In the genomic region with DNA sequence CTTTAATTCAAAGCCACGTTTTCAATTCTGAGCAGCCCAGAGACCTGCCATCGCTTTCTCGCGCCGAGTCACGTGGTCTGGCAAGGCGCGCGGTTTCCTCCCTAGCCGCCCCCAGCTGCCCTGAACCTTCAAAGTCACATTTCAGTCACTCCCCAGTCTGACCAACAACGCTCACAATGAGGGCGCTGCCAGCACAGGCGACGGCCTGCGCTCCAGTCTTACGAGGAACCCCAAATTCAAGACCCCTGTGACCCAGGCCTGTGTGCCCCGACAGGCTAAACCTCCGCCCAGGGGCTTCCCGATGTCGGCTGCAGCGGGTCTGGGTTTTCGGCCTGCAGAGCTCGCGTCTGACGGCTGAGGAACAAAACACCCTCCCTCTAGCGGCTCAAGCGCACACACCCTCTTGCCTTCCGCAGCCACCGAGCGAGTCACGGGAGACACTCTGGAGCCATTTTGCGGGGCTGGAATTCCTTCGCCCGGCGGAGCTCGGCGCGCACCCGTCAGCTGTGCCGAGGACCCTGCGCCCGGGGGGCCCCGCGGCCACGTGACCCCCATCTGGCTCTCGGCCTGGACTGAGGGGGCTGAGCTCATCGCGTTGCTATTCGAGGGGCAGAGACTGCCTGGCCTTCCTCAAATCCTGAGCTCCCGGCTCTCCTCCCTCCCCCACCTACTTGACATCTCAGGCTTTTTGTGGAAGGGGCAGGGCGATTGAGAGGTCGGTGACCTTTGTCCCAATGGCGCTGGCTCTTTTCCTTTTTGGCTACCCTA, we compare ENCODE assay signal across 1 cellular context.
TF ChIP-seq lines count a peak whose summit lies in the region.

No MANE protein-coding gene starts in this region.

TF ChIP-seq in H1, 55 proteins besides CTCF, POLR2A, EP300 and RAD21 (continued from another document):
- TF ChIP-seq, protein P1, sequence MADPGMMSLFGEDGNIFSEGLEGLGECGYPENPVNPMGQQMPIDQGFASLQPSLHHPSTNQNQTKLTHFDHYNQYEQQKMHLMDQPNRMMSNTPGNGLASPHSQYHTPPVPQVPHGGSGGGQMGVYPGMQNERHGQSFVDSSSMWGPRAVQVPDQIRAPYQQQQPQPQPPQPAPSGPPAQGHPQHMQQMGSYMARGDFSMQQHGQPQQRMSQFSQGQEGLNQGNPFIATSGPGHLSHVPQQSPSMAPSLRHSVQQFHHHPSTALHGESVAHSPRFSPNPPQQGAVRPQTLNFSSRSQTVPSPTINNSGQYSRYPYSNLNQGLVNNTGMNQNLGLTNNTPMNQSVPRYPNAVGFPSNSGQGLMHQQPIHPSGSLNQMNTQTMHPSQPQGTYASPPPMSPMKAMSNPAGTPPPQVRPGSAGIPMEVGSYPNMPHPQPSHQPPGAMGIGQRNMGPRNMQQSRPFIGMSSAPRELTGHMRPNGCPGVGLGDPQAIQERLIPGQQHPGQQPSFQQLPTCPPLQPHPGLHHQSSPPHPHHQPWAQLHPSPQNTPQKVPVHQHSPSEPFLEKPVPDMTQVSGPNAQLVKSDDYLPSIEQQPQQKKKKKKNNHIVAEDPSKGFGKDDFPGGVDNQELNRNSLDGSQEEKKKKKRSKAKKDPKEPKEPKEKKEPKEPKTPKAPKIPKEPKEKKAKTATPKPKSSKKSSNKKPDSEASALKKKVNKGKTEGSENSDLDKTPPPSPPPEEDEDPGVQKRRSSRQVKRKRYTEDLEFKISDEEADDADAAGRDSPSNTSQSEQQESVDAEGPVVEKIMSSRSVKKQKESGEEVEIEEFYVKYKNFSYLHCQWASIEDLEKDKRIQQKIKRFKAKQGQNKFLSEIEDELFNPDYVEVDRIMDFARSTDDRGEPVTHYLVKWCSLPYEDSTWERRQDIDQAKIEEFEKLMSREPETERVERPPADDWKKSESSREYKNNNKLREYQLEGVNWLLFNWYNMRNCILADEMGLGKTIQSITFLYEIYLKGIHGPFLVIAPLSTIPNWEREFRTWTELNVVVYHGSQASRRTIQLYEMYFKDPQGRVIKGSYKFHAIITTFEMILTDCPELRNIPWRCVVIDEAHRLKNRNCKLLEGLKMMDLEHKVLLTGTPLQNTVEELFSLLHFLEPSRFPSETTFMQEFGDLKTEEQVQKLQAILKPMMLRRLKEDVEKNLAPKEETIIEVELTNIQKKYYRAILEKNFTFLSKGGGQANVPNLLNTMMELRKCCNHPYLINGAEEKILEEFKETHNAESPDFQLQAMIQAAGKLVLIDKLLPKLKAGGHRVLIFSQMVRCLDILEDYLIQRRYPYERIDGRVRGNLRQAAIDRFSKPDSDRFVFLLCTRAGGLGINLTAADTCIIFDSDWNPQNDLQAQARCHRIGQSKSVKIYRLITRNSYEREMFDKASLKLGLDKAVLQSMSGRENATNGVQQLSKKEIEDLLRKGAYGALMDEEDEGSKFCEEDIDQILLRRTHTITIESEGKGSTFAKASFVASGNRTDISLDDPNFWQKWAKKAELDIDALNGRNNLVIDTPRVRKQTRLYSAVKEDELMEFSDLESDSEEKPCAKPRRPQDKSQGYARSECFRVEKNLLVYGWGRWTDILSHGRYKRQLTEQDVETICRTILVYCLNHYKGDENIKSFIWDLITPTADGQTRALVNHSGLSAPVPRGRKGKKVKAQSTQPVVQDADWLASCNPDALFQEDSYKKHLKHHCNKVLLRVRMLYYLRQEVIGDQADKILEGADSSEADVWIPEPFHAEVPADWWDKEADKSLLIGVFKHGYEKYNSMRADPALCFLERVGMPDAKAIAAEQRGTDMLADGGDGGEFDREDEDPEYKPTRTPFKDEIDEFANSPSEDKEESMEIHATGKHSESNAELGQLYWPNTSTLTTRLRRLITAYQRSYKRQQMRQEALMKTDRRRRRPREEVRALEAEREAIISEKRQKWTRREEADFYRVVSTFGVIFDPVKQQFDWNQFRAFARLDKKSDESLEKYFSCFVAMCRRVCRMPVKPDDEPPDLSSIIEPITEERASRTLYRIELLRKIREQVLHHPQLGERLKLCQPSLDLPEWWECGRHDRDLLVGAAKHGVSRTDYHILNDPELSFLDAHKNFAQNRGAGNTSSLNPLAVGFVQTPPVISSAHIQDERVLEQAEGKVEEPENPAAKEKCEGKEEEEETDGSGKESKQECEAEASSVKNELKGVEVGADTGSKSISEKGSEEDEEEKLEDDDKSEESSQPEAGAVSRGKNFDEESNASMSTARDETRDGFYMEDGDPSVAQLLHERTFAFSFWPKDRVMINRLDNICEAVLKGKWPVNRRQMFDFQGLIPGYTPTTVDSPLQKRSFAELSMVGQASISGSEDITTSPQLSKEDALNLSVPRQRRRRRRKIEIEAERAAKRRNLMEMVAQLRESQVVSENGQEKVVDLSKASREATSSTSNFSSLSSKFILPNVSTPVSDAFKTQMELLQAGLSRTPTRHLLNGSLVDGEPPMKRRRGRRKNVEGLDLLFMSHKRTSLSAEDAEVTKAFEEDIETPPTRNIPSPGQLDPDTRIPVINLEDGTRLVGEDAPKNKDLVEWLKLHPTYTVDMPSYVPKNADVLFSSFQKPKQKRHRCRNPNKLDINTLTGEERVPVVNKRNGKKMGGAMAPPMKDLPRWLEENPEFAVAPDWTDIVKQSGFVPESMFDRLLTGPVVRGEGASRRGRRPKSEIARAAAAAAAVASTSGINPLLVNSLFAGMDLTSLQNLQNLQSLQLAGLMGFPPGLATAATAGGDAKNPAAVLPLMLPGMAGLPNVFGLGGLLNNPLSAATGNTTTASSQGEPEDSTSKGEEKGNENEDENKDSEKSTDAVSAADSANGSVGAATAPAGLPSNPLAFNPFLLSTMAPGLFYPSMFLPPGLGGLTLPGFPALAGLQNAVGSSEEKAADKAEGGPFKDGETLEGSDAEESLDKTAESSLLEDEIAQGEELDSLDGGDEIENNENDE (IDR thresholded peaks at IDR 0.05; ENCODE audit: insufficient replicate concordance, low read length): peak; percentile 46
- no peak for TF ChIP-seq SIX5 (IDR thresholded peaks at IDR 0.05; ENCODE audit: low read depth, low read length)
- TF ChIP-seq KDM5A (IDR thresholded peaks at IDR 0.05; ENCODE audit: low read length): no peak
- TF ChIP-seq CBX8 (IDR thresholded peaks at IDR 0.05; ENCODE audit: borderline replicate concordance, low read depth, low read length): no peak
- TF ChIP-seq PHF8 (conservative IDR thresholded peaks at IDR 0.05; ENCODE audit: low read depth, low read length): peak; percentile 47; the same call in 1 of the 2 replicates
- TF ChIP-seq CHD2 (IDR thresholded peaks at IDR 0.05; ENCODE audit: low read length): no peak
- TF ChIP-seq KDM4A (IDR thresholded peaks at IDR 0.05; ENCODE audit: low read depth, low read length, severe bottlenecking): peak; percentile 53
- TF ChIP-seq CBX5 (IDR thresholded peaks at IDR 0.05; ENCODE audit: low read depth, low read length): no peak
- no peak for TF ChIP-seq NANOG (IDR thresholded peaks at IDR 0.05; ENCODE audit: insufficient read depth, low read depth, low read length, poor library complexity, severe bottlenecking)
- TF ChIP-seq TAF1 (IDR thresholded peaks at IDR 0.05; ENCODE audit: low read depth, low read length): peak; percentile 77
- TF ChIP-seq RFX5 (IDR thresholded peaks at IDR 0.05; ENCODE audit: borderline replicate concordance, low read depth, low read length): no peak
- TF ChIP-seq ASH2L (IDR thresholded peaks at IDR 0.05; ENCODE audit: low read length): peak; percentile 93
- no peak for TF ChIP-seq GABPA (IDR thresholded peaks at IDR 0.05; ENCODE audit: borderline replicate concordance, insufficient read depth, low read length)
- peak; percentile 87 for TF ChIP-seq YY1 (IDR thresholded peaks at IDR 0.05; ENCODE audit: low read depth, low read length)
- TF ChIP-seq BACH1 (IDR thresholded peaks at IDR 0.05; ENCODE audit: low read length): peak; percentile 15; the same call in 1 of the 2 replicates
- peak; percentile 31 for TF ChIP-seq CREB1 (IDR thresholded peaks at IDR 0.05)
- peak; percentile 42 to 51; a peak in 1 of 4 replicates for TF ChIP-seq SIN3A (conservative IDR thresholded peaks at IDR 0.05 in 1 of 2, IDR thresholded peaks at IDR 0.05 in 1 of 2; ENCODE audit: low read depth in 1 of 2, low read length in 2 of 2)
- TF ChIP-seq CHD1 (IDR thresholded peaks at IDR 0.05; ENCODE audit: low read depth, low read length): no peak
- 0 out of 2 replicates have a peak, but pooled peaks have one; percentile 60 for TF ChIP-seq TCF12 (IDR thresholded peaks at IDR 0.05; ENCODE audit: low read depth, low read length)
- no peak for TF ChIP-seq MAFK (IDR thresholded peaks at IDR 0.05; ENCODE audit: low read depth, low read length)
- TF ChIP-seq ZNF274 (IDR thresholded peaks at IDR 0.05; ENCODE audit: borderline replicate concordance, extremely low read depth, low read length): no peak
- no peak for TF ChIP-seq SP4 (IDR thresholded peaks at IDR 0.05; ENCODE audit: low read length)
- peak; percentile 58 for TF ChIP-seq CTBP2 (IDR thresholded peaks at IDR 0.05; ENCODE audit: borderline replicate concordance, insufficient read depth, insufficient read length, low read length)
- 0 out of 2 replicates have a peak, but pooled peaks have one; percentile 6 for TF ChIP-seq EGR1 (IDR thresholded peaks at IDR 0.05; ENCODE audit: borderline replicate concordance, low read depth, low read length)
- TF ChIP-seq FOSL1 (IDR thresholded peaks at IDR 0.05; ENCODE audit: insufficient read depth, low read depth, low read length): no peak
- peak; percentile 79; the same call in 1 of the 2 replicates for TF ChIP-seq RBBP5 (IDR thresholded peaks at IDR 0.05; ENCODE audit: borderline replicate concordance, low read depth, low read length)
- TF ChIP-seq, protein P2, sequence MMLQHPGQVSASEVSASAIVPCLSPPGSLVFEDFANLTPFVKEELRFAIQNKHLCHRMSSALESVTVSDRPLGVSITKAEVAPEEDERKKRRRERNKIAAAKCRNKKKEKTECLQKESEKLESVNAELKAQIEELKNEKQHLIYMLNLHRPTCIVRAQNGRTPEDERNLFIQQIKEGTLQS (IDR thresholded peaks at IDR 0.05; ENCODE audit: insufficient read depth, low read depth, low read length): peak; percentile 7; the same call in 1 of the 2 replicates
- TF ChIP-seq TBP (IDR thresholded peaks at IDR 0.05; ENCODE audit: low read depth, low read length): no peak; the same call in none of the 2 replicates
- TF ChIP-seq SP1 (IDR thresholded peaks at IDR 0.05; ENCODE audit: low read depth, low read length): 0 out of 2 replicates have a peak, but pooled peaks have one; percentile 58
- no peak for TF ChIP-seq BRCA1 (IDR thresholded peaks at IDR 0.05; ENCODE audit: low read depth, low read length)
- no peak for TF ChIP-seq SP2 (IDR thresholded peaks at IDR 0.05; ENCODE audit: low read length)
- TF ChIP-seq GTF2F1 (IDR thresholded peaks at IDR 0.05; ENCODE audit: borderline replicate concordance, low read depth, low read length): no peak
- no peak for TF ChIP-seq POU5F1 (IDR thresholded peaks at IDR 0.05; ENCODE audit: low read depth, low read length)
- TF ChIP-seq JUN (IDR thresholded peaks at IDR 0.05; ENCODE audit: low read depth, low read length): peak; percentile 87
- TF ChIP-seq SRF (IDR thresholded peaks at IDR 0.05; ENCODE audit: low read depth, low read length): no peak
- TF ChIP-seq BCL11A (IDR thresholded peaks at IDR 0.05; ENCODE audit: low read depth in 2 of 2, low read length in 2 of 2): no peak
- peak in 1 of 2 experiments; percentile 65; a peak in 1 of 4 replicates for TF ChIP-seq HDAC2 (IDR thresholded peaks at IDR 0.05; ENCODE audit: borderline replicate concordance in 1 of 2, low read depth in 2 of 2, low read length in 2 of 2)
- TF ChIP-seq CEBPB (IDR thresholded peaks at IDR 0.05; ENCODE audit: low read depth, low read length): no peak
- TF ChIP-seq MAX (IDR thresholded peaks at IDR 0.05): peak; percentile 93
- peak; percentile 84 for TF ChIP-seq USF2 (IDR thresholded peaks at IDR 0.05; ENCODE audit: low read length)
- TF ChIP-seq EZH2 (IDR thresholded peaks at IDR 0.05; ENCODE audit: low read depth, low read length, severe bottlenecking): peak; percentile 28
- TF ChIP-seq KDM1A (IDR thresholded peaks at IDR 0.05; ENCODE audit: borderline replicate concordance, low read length): no peak
- TF ChIP-seq E2F6 (IDR thresholded peaks at IDR 0.05): peak; percentile 95
- peak; percentile 62; the same call in 1 of the 2 replicates for TF ChIP-seq ATF2 (IDR thresholded peaks at IDR 0.05; ENCODE audit: low read length)
- TF ChIP-seq HDAC6 (IDR thresholded peaks at IDR 0.05; ENCODE audit: low read depth, low read length): no peak
- peak; percentile 79 for TF ChIP-seq POLR2AphosphoS5 (IDR thresholded peaks at IDR 0.05; ENCODE audit: low read depth, low read length)
- peak; percentile 54; the same call in 1 of the 2 replicates for TF ChIP-seq JUND (IDR thresholded peaks at IDR 0.05; ENCODE audit: low read length)
- no peak for TF ChIP-seq NRF1 (IDR thresholded peaks at IDR 0.05; ENCODE audit: low read depth, low read length)
- no peak for TF ChIP-seq SIRT6 (IDR thresholded peaks at IDR 0.05; ENCODE audit: low read length)
- TF ChIP-seq TEAD4 (IDR thresholded peaks at IDR 0.05; ENCODE audit: low read depth, low read length): peak; percentile 90
- no peak for TF ChIP-seq RNF2 (IDR thresholded peaks at IDR 0.05; ENCODE audit: borderline replicate concordance, low read depth, low read length, missing control alignments, poor library complexity, severe bottlenecking)
- no peak for TF ChIP-seq SAP30 (IDR thresholded peaks at IDR 0.05; ENCODE audit: insufficient read depth, insufficient replicate concordance, low read length)
- no peak for TF ChIP-seq RXRA (IDR thresholded peaks at IDR 0.05; ENCODE audit: insufficient read depth, low read depth, low read length)
